8 cellular contexts compared by ENCODE assay signal in the genomic region with DNA sequence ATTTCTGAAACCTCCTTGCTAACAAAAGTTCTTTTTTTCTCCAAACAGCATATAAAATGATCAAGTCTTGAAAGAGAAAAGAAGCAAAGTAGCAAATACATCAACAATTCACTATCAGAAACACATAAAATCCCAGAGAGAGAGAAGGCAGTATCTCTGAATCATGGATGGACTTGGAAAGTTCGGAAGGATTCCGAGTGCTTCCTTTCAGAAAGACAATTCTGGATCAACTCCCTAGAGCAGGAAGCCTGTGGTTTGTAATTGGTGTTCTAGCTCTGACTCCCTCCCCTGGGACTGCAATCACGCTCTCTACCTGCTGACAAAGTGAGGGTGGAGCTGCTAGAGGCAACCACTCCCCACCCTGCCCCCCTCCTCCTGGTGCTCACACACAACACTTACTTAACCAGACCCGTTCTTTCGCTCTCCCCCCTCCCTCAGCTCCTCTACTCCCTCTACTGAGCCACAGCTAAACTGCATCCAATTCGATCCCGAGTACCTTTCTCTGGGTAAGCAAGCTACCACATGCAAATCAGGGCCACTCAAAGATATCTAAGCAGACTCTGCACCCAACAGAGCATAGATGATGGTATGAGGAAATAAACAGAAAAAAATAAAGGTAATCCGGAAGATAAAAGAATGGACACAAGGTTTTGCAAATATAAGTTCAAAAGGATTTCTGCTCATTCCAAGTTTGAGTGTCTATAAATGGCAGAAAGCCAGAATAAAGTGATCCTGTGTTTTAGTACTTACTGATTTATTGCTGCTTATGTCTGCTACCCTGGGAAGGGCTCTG. TPM values are rescaled to one million over a fixed set of nuclear protein-coding genes. Genes with fewer than 3 reads are reported as not detected.
DNase-seq lines count a peak whose midpoint lies in the region; ATAC-seq, FAIRE-seq and TF ChIP-seq lines count a peak whose summit lies in the region.

A gene (minus strand): TSS at position 235 of the 793 bp plus-strand sequence. CDS start 1,957 bp downstream, outside the sequence.

- H3K9me3 ChIP-seq in astrocyte (ENCODE audit: insufficient read depth, low read depth, low read length) (no peaks in the 10 kb centered on the region), right cardiac atrium (ENCODE audit: control insufficient read depth, low read length) (no peaks in the 10 kb centered on the region), vagina (no peaks in the 10 kb centered on the region)

- no peak within 1 kb of the TSS for H3K27ac ChIP-seq in astrocyte (ENCODE audit: low read depth, low read length)
- H3K27ac ChIP-seq in right cardiac atrium (ENCODE audit: low read length): peak within 1 kb of the TSS; percentile 24
- H3K27ac ChIP-seq in vagina: peak within 1 kb of the TSS; percentile 58

- intact Hi-C loops in right cardiac atrium (cut with DNase I): no loop called here
- intact Hi-C loops in vagina (cut with DNase I): no loop called here

- H3K4me3 ChIP-seq in astrocyte (ENCODE audit: insufficient read depth, low read depth, low read length) (peak within 1 kb of the TSS; percentile 41), right cardiac atrium (ENCODE audit: low read length) (peak within 1 kb of the TSS; percentile 36), vagina (peak within 1 kb of the TSS; percentile 35 to 38)

- H3K4me1 ChIP-seq in astrocyte (ENCODE audit: insufficient read depth, low read length) (no peaks in the 10 kb centered on the region), right cardiac atrium (ENCODE audit: control insufficient read depth, insufficient read depth, low read length) (no peaks in the 10 kb centered on the region), vagina (no peaks in the 10 kb centered on the region)

- ATAC-seq in GM18498 (IDR thresholded peaks at IDR 0.05; ENCODE audit: unreplicated experiment): peak; percentile 98
- peak; percentile 96 for ATAC-seq in HG02870 (IDR thresholded peaks at IDR 0.05; ENCODE audit: unreplicated experiment)
- ATAC-seq in right cardiac atrium: peak; percentile 99 to 100

- H3K79me2 ChIP-seq in astrocyte (ENCODE audit: insufficient read depth, low read length): no peaks in the 10 kb centered on the region

- H3K27me3 ChIP-seq in astrocyte (ENCODE audit: insufficient read depth, low read length) (peaks cover 40% of the 10 kb centered on the region), right cardiac atrium (ENCODE audit: control insufficient read depth, insufficient read depth) (no peaks in the 10 kb centered on the region), vagina (no peaks in the 10 kb centered on the region)

- peak within 1 kb of the TSS; percentile 61 for H2AFZ ChIP-seq in astrocyte (ENCODE audit: low read depth, low read length)

- peak within 1 kb of the TSS; percentile 81 for H3K27ac Mint-ChIP-seq in astrocyte (ENCODE audit: unreplicated experiment)

- TF ChIP-seq CTCF in astrocyte (IDR thresholded peaks at IDR 0.05; ENCODE audit: insufficient read depth, low read depth, low read length) (peak; percentile 71), vagina (IDR thresholded peaks at IDR 0.05) (peak; percentile 36 to 60 (median 53))

- peak within 1 kb of the TSS; percentile 83 for H3K4me2 ChIP-seq in astrocyte (ENCODE audit: low read length)

- peak in 1 of 2 donors; percentile 21 for TF ChIP-seq POLR2A in vagina (IDR thresholded peaks at IDR 0.05)

- H3K36me3 Mint-ChIP-seq in astrocyte (ENCODE audit: low read depth, unreplicated experiment): no peaks in the 10 kb centered on the region

- H3K36me3 ChIP-seq in astrocyte (ENCODE audit: insufficient read depth, low read length): no peaks in the 10 kb centered on the region
- no peaks in the 10 kb centered on the region for H3K36me3 ChIP-seq in vagina

- peak within 1 kb of the TSS; percentile 83 for H3K4me3 Mint-ChIP-seq in astrocyte (ENCODE audit: unreplicated experiment)

- no peak within 1 kb of the TSS for H3K9ac ChIP-seq in astrocyte (ENCODE audit: low read length)

- FAIRE-seq in astrocyte (lab: Jason Lieb, UNC): no peak

- no peaks in the 10 kb centered on the region for H4K20me1 ChIP-seq in astrocyte (ENCODE audit: insufficient read depth, low read length)

- WGBS in right cardiac atrium: 1% methylated on average over 8 of the region's 8 CpGs

- H3K9me3 Mint-ChIP-seq in astrocyte (ENCODE audit: unreplicated experiment): no peaks in the 10 kb centered on the region

- no peaks in the 10 kb centered on the region for H3K27me3 Mint-ChIP-seq in astrocyte (ENCODE audit: low read depth, unreplicated experiment)

- DNase-seq in NCI-H1436 (lab: John Stamatoyannopoulos, UW) (peak; percentile 99), T-helper 1 cell (peak; percentile 64 to 85 (median 85)), astrocyte (ENCODE audit: low read depth) (peak; percentile 71), right cardiac atrium (peak; percentile 80 to 92 (median 88)), putamen (ENCODE audit: low spot score) (peak; percentile 88), vagina (ENCODE audit: extremely low spot score in 2 of 2) (peak; percentile 96 to 97)

- H3K4me1 Mint-ChIP-seq in astrocyte (ENCODE audit: low read depth, unreplicated experiment): peaks cover 14% of the 10 kb centered on the region

RNA-seq across cellular contexts. Expression of the gene that starts here (rescaled TPM):
- total RNA-seq in astrocyte (1.2 TPM in 2 replicates), right cardiac atrium (1 to 10 TPM; 2.0 to 8.1 (median 4.3) TPM), vagina (27.7 TPM)
- 3.7 TPM for polyA plus RNA-seq in right cardiac atrium
